ENCODE assay signal across 14 cellular contexts in the genomic region with DNA sequence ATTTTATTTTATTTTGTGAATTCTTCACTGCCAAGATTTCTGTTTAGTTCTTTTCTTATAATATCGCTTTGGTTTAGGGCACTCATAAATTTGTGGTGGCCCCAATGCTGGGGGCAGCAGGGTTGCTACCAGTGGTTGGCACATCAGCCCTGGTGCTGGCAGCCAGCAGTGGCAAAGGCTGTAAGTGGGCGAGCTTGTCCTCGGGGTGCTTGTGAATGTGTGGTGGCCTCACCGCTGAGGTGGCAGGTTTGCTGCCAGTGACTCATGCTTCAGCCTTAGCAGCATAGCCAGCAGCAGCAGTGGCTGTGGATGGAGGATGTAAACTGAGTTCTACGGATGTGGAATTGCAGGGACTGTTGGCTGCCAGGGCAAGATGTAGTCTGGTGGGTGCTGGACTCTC.
DNase-seq lines count a peak whose midpoint lies in the region; ATAC-seq and TF ChIP-seq lines count a peak whose summit lies in the region.
"Had no signal": no experiment of that assay in that cellular context is flagged by ENCODE, and none has a peak within 500 bp of the region (broad histone marks: within the 10 kb centered on the region; RNA-seq: fewer than 3 reads in every experiment).

No MANE protein-coding gene starts in this region.

- no peak overlapping the region for H3K9ac ChIP-seq in mammary epithelial cell (ENCODE audit: insufficient read depth, low read length)
- no peak overlapping the region for H3K9ac ChIP-seq in neural progenitor cell
- H3K9ac ChIP-seq: BLaER1 treated with 17β-estradiol and CSF1 and Interleukin-3, amounts not matched to agents 10 nM and 100 nM had no signal

- TF ChIP-seq CTCF in MCF 10A (IDR thresholded peaks at IDR 0.05; ENCODE audit: unreplicated experiment): no peak
- no peak for TF ChIP-seq CTCF in mammary epithelial cell (conservative IDR thresholded peaks at IDR 0.05 in 1 of 2, IDR thresholded peaks at IDR 0.05 in 1 of 2; ENCODE audit: extremely low read depth in 1 of 2, insufficient read depth in 1 of 2, low read depth in 1 of 2, low read length in 2 of 2)
- no peak for TF ChIP-seq CTCF in neural progenitor cell (IDR thresholded peaks at IDR 0.05)
- no peak for TF ChIP-seq CTCF in heart right ventricle (IDR thresholded peaks at IDR 0.05)
- TF ChIP-seq CTCF in mesothelial cell of epicardium (IDR thresholded peaks at IDR 0.05; ENCODE audit: unreplicated experiment): no peak

- no peaks in the 10 kb centered on the region for H4K20me1 ChIP-seq in mammary epithelial cell (ENCODE audit: insufficient read depth, low read length)
- H4K20me1 ChIP-seq in neural progenitor cell (ENCODE audit: low read depth): no peaks in the 10 kb centered on the region
- H4K20me1 ChIP-seq: BLaER1 treated with 17β-estradiol and CSF1 and Interleukin-3, amounts not matched to agents 10 nM and 100 nM had no signal

- H3K9me3 ChIP-seq in mammary epithelial cell (replicated peaks; ENCODE audit: insufficient read depth, low read length) (peaks cover 15% of the 10 kb centered on the region), neural progenitor cell (ENCODE audit: low read depth) (no peaks in the 10 kb centered on the region), heart right ventricle (peaks cover 0 to 34% (median 0%) of the 10 kb centered on the region in 11 donors)
- H3K9me3 ChIP-seq: HAP-1 had no signal

- H3K27ac ChIP-seq in mammary epithelial cell (ENCODE audit: insufficient read depth, low read depth, low read length) (no peak overlapping the region), neural progenitor cell (no peak overlapping the region), heart right ventricle (no peak overlapping the region)
- H3K27ac ChIP-seq: BLaER1 treated with 17β-estradiol and CSF1 and Interleukin-3, amounts not matched to agents 10 nM and 100 nM had no signal

- dilution Hi-C loops in mammary epithelial cell (cut with HindIII; ENCODE audit: low sequenced_read_pairs): no loop called here

- H3K27ac Mint-ChIP-seq in MCF 10A (ENCODE audit: low read depth, unreplicated experiment) (no peak overlapping the region), neural progenitor cell (no peak overlapping the region), mesothelial cell of epicardium (no peak overlapping the region)
- H3K27ac Mint-ChIP-seq: CD4-positive, CD25-positive, alpha-beta regulatory T cell had no signal

- H3K4me1 ChIP-seq in mammary epithelial cell (ENCODE audit: insufficient read depth, low read length): no peaks in the 10 kb centered on the region
- no peaks in the 10 kb centered on the region for H3K4me1 ChIP-seq in neural progenitor cell
- H3K4me1 ChIP-seq in heart right ventricle: no peaks in the 10 kb centered on the region
- H3K4me1 ChIP-seq: BLaER1 treated with 17β-estradiol and CSF1 and Interleukin-3, amounts not matched to agents 10 nM and 100 nM; HAP-1 had no signal

- H3K27me3 ChIP-seq in mammary epithelial cell (ENCODE audit: insufficient read depth, low read length) (no peaks in the 10 kb centered on the region), neural progenitor cell (no peaks in the 10 kb centered on the region), heart right ventricle (no peaks in the 10 kb centered on the region)
- H3K27me3 ChIP-seq: BLaER1 treated with 17β-estradiol and CSF1 and Interleukin-3, amounts not matched to agents 10 nM and 100 nM had no signal

- CTCF ChIA-PET in MCF 10A (lab: Yijun Ruan, JAX): no interaction called here
- CTCF ChIA-PET in mammary epithelial cell (lab: Charles Lee; ENCODE audit: low non-redundant PET): no interaction called here

- POLR2A ChIA-PET in MCF 10A (lab: Yijun Ruan, JAX): no interaction called here

- no peak overlapping the region for H2AFZ ChIP-seq in mammary epithelial cell (ENCODE audit: low read depth, low read length)
- H2AFZ ChIP-seq in neural progenitor cell (replicated peaks): peak overlapping the region; percentile 38

- H3K36me3 ChIP-seq in mammary epithelial cell (ENCODE audit: insufficient read depth, low read length) (no peaks in the 10 kb centered on the region), neural progenitor cell (no peaks in the 10 kb centered on the region), heart right ventricle (no peaks in the 10 kb centered on the region)
- H3K36me3 ChIP-seq: BLaER1 treated with 17β-estradiol and CSF1 and Interleukin-3, amounts not matched to agents 10 nM and 100 nM; HAP-1 had no signal

- H3K27me3 Mint-ChIP-seq in MCF 10A (ENCODE audit: insufficient read depth, unreplicated experiment): no peaks in the 10 kb centered on the region
- H3K27me3 Mint-ChIP-seq in neural progenitor cell (ENCODE audit: insufficient read depth, low read depth): peaks cover 2% of the 10 kb centered on the region
- H3K27me3 Mint-ChIP-seq in mesothelial cell of epicardium (ENCODE audit: low read depth): peaks cover 2% of the 10 kb centered on the region

- H3K4me2 ChIP-seq in mammary epithelial cell (ENCODE audit: insufficient read depth, low read depth, low read length): no peak overlapping the region
- no peak overlapping the region for H3K4me2 ChIP-seq in neural progenitor cell
- H3K4me2 ChIP-seq: BLaER1 treated with 17β-estradiol and CSF1 and Interleukin-3, amounts not matched to agents 10 nM and 100 nM had no signal

- BruUV-seq in MCF 10A (replicated peaks; lab: Mats Ljungman, UMichigan) (no TSS peak), mammary epithelial cell (replicated peaks; lab: Mats Ljungman, UMichigan) (no TSS peak)

- H3K36me3 Mint-ChIP-seq in MCF 10A (ENCODE audit: insufficient read depth, unreplicated experiment) (no peaks in the 10 kb centered on the region), neural progenitor cell (no peaks in the 10 kb centered on the region), mesothelial cell of epicardium (no peaks in the 10 kb centered on the region)
- H3K36me3 Mint-ChIP-seq: CD4-positive, CD25-positive, alpha-beta regulatory T cell had no signal

- H3K4me3 ChIP-seq in mammary epithelial cell (replicated peaks in 1 of 3; ENCODE audit: insufficient read depth in 1 of 3, low read depth in 2 of 3, low read length in 3 of 3) (no peak overlapping the region), neural progenitor cell (no peak overlapping the region), heart right ventricle (no peak overlapping the region)
- H3K4me3 ChIP-seq: BLaER1 treated with 17β-estradiol and CSF1 and Interleukin-3, amounts not matched to agents 10 nM and 100 nM; HAP-1 had no signal

- intact Hi-C loops in MCF 10A (cut with micrococcal nuclease) (no loop called here), mammary epithelial cell (cut with micrococcal nuclease) (no loop called here), heart right ventricle (cut with DNase I) (no loop called here)

- 31% methylated on average over 5 of the region's 5 CpGs for WGBS in mammary epithelial cell (ENCODE audit: low coverage, missing lambda C conversion rate)
- 86 to 94% methylated on average over 5 of the region's 5 CpGs for WGBS in heart right ventricle, 2 donors

- no peaks in the 10 kb centered on the region for H3K79me2 ChIP-seq in mammary epithelial cell (ENCODE audit: insufficient read depth, low read length)
- no peaks in the 10 kb centered on the region for H3K79me2 ChIP-seq in neural progenitor cell (ENCODE audit: low read depth)

- no peaks in the 10 kb centered on the region for H3F3A ChIP-seq in neural progenitor cell (ENCODE audit: low read depth)

- H3K4me3 Mint-ChIP-seq in MCF 10A (ENCODE audit: unreplicated experiment) (no peak overlapping the region), neural progenitor cell (no peak overlapping the region), mesothelial cell of epicardium (no peak overlapping the region)
- H3K4me3 Mint-ChIP-seq: CD4-positive, CD25-positive, alpha-beta regulatory T cell had no signal

- H3K4me1 Mint-ChIP-seq in MCF 10A (ENCODE audit: insufficient read depth, unreplicated experiment) (no peaks in the 10 kb centered on the region), neural progenitor cell (no peaks in the 10 kb centered on the region), mesothelial cell of epicardium (no peaks in the 10 kb centered on the region)

- DNase-seq in MCF 10A (ENCODE audit: unreplicated experiment) (peak; percentile 7), mammary epithelial cell (no peak), RKO (ENCODE audit: low spot score) (peak; percentile 15), neural progenitor cell (ENCODE audit: low spot score) (no peak), GF-D8 (lab: John Stamatoyannopoulos, UW) (no peak), heart right ventricle (no peak), mesothelial cell of epicardium (ENCODE audit: low spot score in 2 of 2, unreplicated experiment in 2 of 2) (no peak)
- DNase-seq: 8988T; ACHN; CD4-positive, CD25-positive, alpha-beta regulatory T cell; DMS53 had no signal

- in situ Hi-C loops in mammary epithelial cell (cut with MboI; ENCODE audit: low sequenced_read_pairs in 2 of 2): no loop called here

- H3K9me3 Mint-ChIP-seq in MCF 10A (ENCODE audit: unreplicated experiment) (peaks cover 18% of the 10 kb centered on the region), neural progenitor cell (no peaks in the 10 kb centered on the region), mesothelial cell of epicardium (peaks cover 31% of the 10 kb centered on the region)

- ATAC-seq in heart right ventricle: no peak
- ATAC-seq: HepG2 had no signal

Comparison
In these comparisons a context has a peak if more than half of its experiments do, and no peak if none do; other contexts are left out.
1. DNase-seq: peak in MCF 10A (single experiment) and RKO (single experiment); none in mammary epithelial cell (single experiment), neural progenitor cell (single experiment), GF-D8 (single experiment), heart right ventricle (0 of 2) and mesothelial cell of epicardium (0 of 2).